Comparison of ENCODE assay signal across 37 cellular contexts in genomic region chr15:88693191-88693590, GRCh38.
"Had no signal": no experiment of that assay in that cellular context is flagged by ENCODE, and none has a peak within 500 bp of the region (broad histone marks: within the 10 kb centered on the region; RNA-seq: fewer than 3 reads in every experiment).

No MANE protein-coding gene starts in this region.

- H3K27ac Mint-ChIP-seq: activated B cell treated with CpG ODN at 0.5 μM for 24 hours; activated CD4-positive, alpha-beta memory T cell treated with anti-CD3 and anti-CD28 coated beads for 36 hours; activated CD4-positive, alpha-beta T cell treated with anti-CD3 and anti-CD28 coated beads, Interleukin-2, amount 10 ng/mL, durations not matched to agents 24 days and 14 days; activated CD8-positive, alpha-beta T cell treated with anti-CD3 and anti-CD28 coated beads for 36 hours; activated naive CD4-positive, alpha-beta T cell treated with anti-CD3 and anti-CD28 coated beads for 36 hours; activated naive CD4-positive, alpha-beta T cell treated with anti-CD3 and anti-CD28 coated beads, Interleukin-2, amount 50 U/mL, for 72 hours; activated naive CD8-positive, alpha-beta T cell treated with anti-CD3 and anti-CD28 coated beads for 36 hours; activated T-cell treated with anti-CD3 and anti-CD28 coated beads, Interleukin-2, amount 50 U/mL, for 72 hours; activated T-helper 1 cell treated with anti-CD3 and anti-CD28 coated beads, Interleukin-12 subunit alpha, Interleukin-12 subunit beta, Interleukin-2, Interleukin-4 antibody, amounts not matched to agents 30 ng/mL and 10 ng/mL and 1 ng/mL, durations not matched to agents 14 hours and 24 hours and 36 hours; activated T-helper 17 cell treated with anti-CD3 and anti-CD28 coated beads, Interleukin-2, amount 50 U/mL, for 72 hours; T-helper 1 cell treated with Interleukin-12 subunit alpha and Interleukin-12 subunit beta and Interleukin-4 antibody, amounts not matched to agents 30 μg/mL and 1 μg/mL, for 36 hours; T-helper 2 cell treated with Interferon-gamma antibody and Interleukin-4, amounts not matched to agents 5 μg/mL and 100 μg/mL, for 36 hours had no signal

- H3K36me3 Mint-ChIP-seq: activated CD4-positive, alpha-beta memory T cell treated with anti-CD3 and anti-CD28 coated beads for 36 hours; activated naive CD4-positive, alpha-beta T cell treated with anti-CD3 and anti-CD28 coated beads, Interleukin-2, amount 50 U/mL, for 72 hours; activated naive CD8-positive, alpha-beta T cell treated with anti-CD3 and anti-CD28 coated beads for 36 hours had no signal

- H3K4me3 ChIP-seq: adrenal gland, body of pancreas, cardiac muscle cell had no signal

- ATAC-seq: activated CD8-positive, alpha-beta T cell treated with anti-CD3 and anti-CD28 coated beads for 36 hours; activated naive CD4-positive, alpha-beta T cell treated with anti-CD3 and anti-CD28 coated beads, Interleukin-2, amount 50 U/mL, for 72 hours; activated T-cell treated with anti-CD3 and anti-CD28 coated beads, Interleukin-2, amount 50 U/mL, for 4 hours; activated T-cell treated with anti-CD3 and anti-CD28 coated beads, Interleukin-2, amount 50 U/mL, for 72 hours; activated T-helper 17 cell treated with anti-CD3 and anti-CD28 coated beads, Interleukin-2, amount 50 U/mL, for 72 hours; body of pancreas had no signal

- DNase-seq: activated B cell treated with CpG ODN at 0.5 μM for 24 hours; activated CD4-positive, alpha-beta memory T cell treated with anti-CD3 and anti-CD28 coated beads for 36 hours; activated CD4-positive, alpha-beta T cell treated with anti-CD3 and anti-CD28 coated beads for 4 hours; activated CD4-positive, alpha-beta T cell treated with anti-CD3 and anti-CD28 coated beads, Interleukin-2, amount 10 ng/mL, durations not matched to agents 24 days and 14 days; activated CD4-positive, alpha-beta T cell treated with anti-CD3 and anti-CD28 coated beads, Interleukin-2, amount 50 U/mL, for 1 hour; activated CD4-positive, alpha-beta T cell treated with anti-CD3 and anti-CD28 coated beads, Interleukin-2, amount 50 U/mL, for 4 hours; activated CD4-positive, CD25-positive, alpha-beta regulatory T cell treated with anti-CD3 and anti-CD28 coated beads, Interleukin-2, amount 50 U/mL, for 72 hours; activated CD8-positive, alpha-beta memory T cell treated with anti-CD3 and anti-CD28 coated beads, Interleukin-2, amount 50 U/mL, for 4 hours; activated CD8-positive, alpha-beta T cell treated with anti-CD3 and anti-CD28 coated beads for 36 hours; activated effector memory CD4-positive, alpha-beta T cell treated with anti-CD3 and anti-CD28 coated beads, Interleukin-2, amount 50 U/mL, for 16 hours; activated gamma-delta T cell treated with Interleukin-2 at 50 U/mL for 16 hours; activated naive CD4-positive, alpha-beta T cell; activated naive CD4-positive, alpha-beta T cell treated with anti-CD3 and anti-CD28 coated beads for 36 hours; activated naive CD4-positive, alpha-beta T cell treated with anti-CD3 and anti-CD28 coated beads, Interleukin-2, amount 50 U/mL, for 16 hours; activated naive CD8-positive, alpha-beta T cell treated with anti-CD3 and anti-CD28 coated beads for 36 hours; activated T-cell treated with anti-CD3 and anti-CD28 coated beads for 4 hours; activated T-cell treated with anti-CD3 and anti-CD28 coated beads, Interleukin-2, amount 50 U/mL, for 1 hour; activated T-cell treated with anti-CD3 and anti-CD28 coated beads, Interleukin-2, amount 50 U/mL, for 4 hours; activated T-cell treated with anti-CD3 and anti-CD28 coated beads, Interleukin-2, amount 50 U/mL, for 72 hours; amniotic stem cell; aorta; body of pancreas; brain microvascular endothelial cell; caudate nucleus; cerebellar nuclear complex; T-helper 1 cell; T-helper 2 cell; T-helper 9 cell had no signal

- H3K9me3 Mint-ChIP-seq: activated CD4-positive, alpha-beta memory T cell treated with anti-CD3 and anti-CD28 coated beads for 36 hours; activated CD4-positive, alpha-beta T cell treated with anti-CD3 and anti-CD28 coated beads, Interleukin-2, amount 10 ng/mL, durations not matched to agents 24 days and 14 days; activated CD8-positive, alpha-beta T cell treated with anti-CD3 and anti-CD28 coated beads for 36 hours; activated T-helper 1 cell treated with anti-CD3 and anti-CD28 coated beads, Interleukin-12 subunit alpha, Interleukin-12 subunit beta, Interleukin-2, Interleukin-4 antibody, amounts not matched to agents 30 ng/mL and 10 ng/mL and 1 ng/mL, durations not matched to agents 14 hours and 24 hours and 36 hours; activated T-helper 17 cell treated with anti-CD3 and anti-CD28 coated beads, Interleukin-2, amount 50 U/mL, for 72 hours; central memory CD8-positive, alpha-beta T cell; T-helper 1 cell treated with Interleukin-12 subunit alpha and Interleukin-12 subunit beta and Interleukin-4 antibody, amounts not matched to agents 30 μg/mL and 1 μg/mL, for 36 hours; T-helper 2 cell treated with Interferon-gamma antibody and Interleukin-4, amounts not matched to agents 5 μg/mL and 100 μg/mL, for 36 hours had no signal

- H3K9me3 ChIP-seq: adrenal gland, body of pancreas had no signal

- H3K4me3 Mint-ChIP-seq: activated B cell treated with CpG ODN at 0.5 μM for 24 hours; activated CD4-positive, alpha-beta memory T cell treated with anti-CD3 and anti-CD28 coated beads for 36 hours; activated CD4-positive, alpha-beta T cell treated with anti-CD3 and anti-CD28 coated beads, Interleukin-2, amount 10 ng/mL, durations not matched to agents 24 days and 14 days; activated CD8-positive, alpha-beta T cell treated with anti-CD3 and anti-CD28 coated beads for 36 hours; activated naive CD4-positive, alpha-beta T cell treated with anti-CD3 and anti-CD28 coated beads for 36 hours; activated naive CD8-positive, alpha-beta T cell treated with anti-CD3 and anti-CD28 coated beads for 36 hours; activated T-cell treated with anti-CD3 and anti-CD28 coated beads, Interleukin-2, amount 50 U/mL, for 4 hours; activated T-cell treated with anti-CD3 and anti-CD28 coated beads, Interleukin-2, amount 50 U/mL, for 72 hours; activated T-helper 1 cell treated with anti-CD3 and anti-CD28 coated beads, Interleukin-12 subunit alpha, Interleukin-12 subunit beta, Interleukin-2, Interleukin-4 antibody, amounts not matched to agents 30 ng/mL and 10 ng/mL and 1 ng/mL, durations not matched to agents 14 hours and 24 hours and 36 hours; activated T-helper 17 cell treated with anti-CD3 and anti-CD28 coated beads, Interleukin-2, amount 50 U/mL, for 72 hours; central memory CD8-positive, alpha-beta T cell; T-helper 1 cell treated with Interleukin-12 subunit alpha and Interleukin-12 subunit beta and Interleukin-4 antibody, amounts not matched to agents 30 μg/mL and 1 μg/mL, for 36 hours; T-helper 2 cell treated with Interferon-gamma antibody and Interleukin-4, amounts not matched to agents 5 μg/mL and 100 μg/mL, for 36 hours had no signal

- H3K27me3 ChIP-seq: body of pancreas had no signal

- H3K36me3 ChIP-seq: adrenal gland, brain microvascular endothelial cell, cardiac muscle cell had no signal

- H3K27ac ChIP-seq: adrenal gland, body of pancreas, brain microvascular endothelial cell, cardiac muscle cell, VCaP had no signal

- H3K4me1 ChIP-seq: adrenal gland, body of pancreas had no signal

- H3K4me1 Mint-ChIP-seq: activated B cell treated with CpG ODN at 0.5 μM for 24 hours; activated CD4-positive, alpha-beta T cell treated with anti-CD3 and anti-CD28 coated beads, Interleukin-2, amount 10 ng/mL, durations not matched to agents 24 days and 14 days; activated naive CD8-positive, alpha-beta T cell treated with anti-CD3 and anti-CD28 coated beads for 36 hours; activated T-helper 17 cell treated with anti-CD3 and anti-CD28 coated beads, Interleukin-2, amount 50 U/mL, for 72 hours; central memory CD8-positive, alpha-beta T cell had no signal
